8 cellular contexts compared by ENCODE assay signal in genomic region chr7:37198906-37199485, GRCh38.
DNase-seq lines count a peak whose midpoint lies in the region; ATAC-seq, FAIRE-seq and TF ChIP-seq lines count a peak whose summit lies in the region.

No MANE protein-coding gene starts in this region.

- peak; percentile 85 to 92 (median 90) for ATAC-seq in pancreas

- no peaks in the 10 kb centered on the region for H3K36me3 Mint-ChIP-seq in type B pancreatic cell

- H3K36me3 ChIP-seq in SJCRH30 (peaks cover 17% of the 10 kb centered on the region), pancreas (no peaks in the 10 kb centered on the region)

- H3K27ac ChIP-seq in SJCRH30 (no peak overlapping the region), pancreas (no peak overlapping the region)

- no peak overlapping the region for H3K27ac Mint-ChIP-seq in type B pancreatic cell

- intact Hi-C loops in pancreas (cut with DNase I): loop anchor here in 2 of 3 donors (10.0 kb wide), 2 partner anchors 714 to 724 kb away; no protein-coding TSS in a partner anchor

- H3K4me3 ChIP-seq in LNCaP clone FGC (ENCODE audit: low read depth, low read length): no peak overlapping the region
- no peak overlapping the region for H3K4me3 ChIP-seq in SJCRH30
- H3K4me3 ChIP-seq in pancreas: no peak overlapping the region

- H3K4me1 Mint-ChIP-seq in type B pancreatic cell (ENCODE audit: unreplicated experiment): peaks cover 32% of the 10 kb centered on the region

- no peaks in the 10 kb centered on the region for H3K27me3 ChIP-seq in SJCRH30
- no peaks in the 10 kb centered on the region for H3K27me3 ChIP-seq in pancreas

- WGBS in pancreas, 2 donors: 14 to 18% methylated on average over 6 of the region's 6 CpGs

- no peaks in the 10 kb centered on the region for H3K9me3 Mint-ChIP-seq in type B pancreatic cell

- FAIRE-seq in pancreas (lab: Jason Lieb, UNC): no peak

- DNase-seq in NK-92 treated with Interleukin-12 subunit alpha and Interleukin-12 subunit beta, amount 100 ng/mL, for 24 hours (lab: John Stamatoyannopoulos, UW): peak; percentile 13
- DNase-seq in NK-92 (lab: John Stamatoyannopoulos, UW; ENCODE audit: unreplicated experiment) (no peak), LNCaP clone FGC (ENCODE audit: low read depth) (peak; percentile 27), SJCRH30 (peak; percentile 77 to 92), globus pallidus (ENCODE audit: low spot score) (peak; percentile 86), pancreas (peak; percentile 72 to 90 (median 82)), type B pancreatic cell (ENCODE audit: extremely low spot score, unreplicated experiment) (peak; percentile 81)
- DNase-seq in activated naive CD4-positive, alpha-beta T cell (lab: John Stamatoyannopoulos, UW): peak; percentile 21 to 69 (median 53)

- H3K27me3 Mint-ChIP-seq in type B pancreatic cell: peaks cover 2% of the 10 kb centered on the region

- no peak overlapping the region for H3K4me3 Mint-ChIP-seq in type B pancreatic cell

- no peaks in the 10 kb centered on the region for H3K9me3 ChIP-seq in SJCRH30 (replicated peaks)
- H3K9me3 ChIP-seq in pancreas: no peaks in the 10 kb centered on the region

- H3K4me1 ChIP-seq in SJCRH30 (peaks cover 4% of the 10 kb centered on the region), pancreas (peaks cover 0 to 7% (median 5%) of the 10 kb centered on the region in 3 donors)

- TF ChIP-seq CTCF in LNCaP clone FGC (IDR thresholded peaks at IDR 0.05; ENCODE audit: control insufficient read depth, extremely low read depth, insufficient read depth) (peak; percentile 95), pancreas (IDR thresholded peaks at IDR 0.05) (peak; percentile 65 to 90 (median 84)), type B pancreatic cell (conservative IDR thresholded peaks at IDR 0.05) (peak; percentile 94)
